ENCODE assay signal across 18 cellular contexts in the genomic region with DNA sequence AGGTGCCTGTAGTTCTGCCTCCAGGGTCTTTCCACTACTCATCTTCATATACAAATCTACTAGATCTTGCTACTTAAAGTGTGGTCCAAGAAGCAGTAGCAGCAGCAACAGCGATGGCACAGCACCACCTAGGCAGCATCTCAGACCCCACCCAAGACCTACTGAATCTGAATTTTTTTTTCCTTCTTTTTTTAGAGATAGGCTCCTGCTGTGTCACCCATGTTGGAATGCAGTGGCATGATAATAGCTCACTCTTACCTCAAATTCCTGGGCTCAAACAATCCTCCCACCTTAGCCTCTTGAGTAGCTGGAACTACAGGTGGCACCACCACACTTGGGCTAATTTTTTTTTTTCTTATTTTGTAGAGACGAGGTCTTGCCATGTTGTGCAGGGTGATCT.
"Had no signal": no experiment of that assay in that cellular context is flagged by ENCODE, and none has a peak within 500 bp of the region (broad histone marks: within the 10 kb centered on the region; RNA-seq: fewer than 3 reads in every experiment).

No MANE protein-coding gene starts in this region.

- H3K27ac ChIP-seq: thyroid gland had no signal

- ATAC-seq: activated naive CD8-positive, alpha-beta T cell treated with anti-CD3 and anti-CD28 coated beads, Interleukin-2, amount 50 U/mL, for 24 hours; effector memory CD8-positive, alpha-beta T cell had no signal

- DNase-seq: activated CD4-positive, alpha-beta T cell treated with anti-CD3 and anti-CD28 coated beads, Interleukin-2, amount 10 ng/mL, durations not matched to agents 7 days and 5 days; activated CD8-positive, alpha-beta memory T cell treated with anti-CD3 and anti-CD28 coated beads, Interleukin-2, amount 50 U/mL, for 4 hours; activated effector memory CD4-positive, alpha-beta T cell treated with Interleukin-2 at 50 U/mL for 16 hours; activated naive CD4-positive, alpha-beta T cell treated with anti-CD3 and anti-CD28 coated beads, Interleukin-2, amount 10 ng/mL, durations not matched to agents 7 days and 5 days; activated naive CD8-positive, alpha-beta T cell treated with anti-CD3 and anti-CD28 coated beads, Interleukin-2, amount 50 U/mL, for 24 hours; activated T-cell treated with anti-CD3 and anti-CD28 coated beads, Interleukin-2, amount 50 U/mL, for 48 hours; anterior cingulate cortex; caudate nucleus; effector memory CD8-positive, alpha-beta T cell; foreskin fibroblast; hippocampal formation; kidney; midbrain; stimulated activated CD4-positive, alpha-beta T cell treated with anti-CD3 and anti-CD28 coated beads, Interleukin-2, amount 100 ng/mL, for 24 hours; stimulated activated naive CD4-positive, alpha-beta T cell treated with Interleukin-2 at 50 U/mL for 16 hours; T-helper 9 cell; thyroid gland had no signal

- H3K9me3 ChIP-seq: thyroid gland had no signal

- H3K4me1 ChIP-seq: thyroid gland had no signal

- H3K36me3 ChIP-seq: thyroid gland had no signal

- H3K4me3 ChIP-seq: lung, thyroid gland had no signal

- H3K27me3 ChIP-seq: thyroid gland had no signal
